In genomic region chr11:113773416-113774173, GRCh38 we compare ENCODE assay signal across 8 cellular contexts. TPM values are rescaled to one million over a fixed set of nuclear protein-coding genes. Genes with fewer than 3 reads are reported as not detected.
DNase-seq lines count a peak whose midpoint lies in the region; ATAC-seq and TF ChIP-seq lines count a peak whose summit lies in the region.

Gene ZW10, minus strand, starts transcription at chr11:113773692. Its CDS starts 26 bp downstream, at chr11:113773666.

- no peaks in the 10 kb centered on the region for H4K20me1 ChIP-seq in hepatocyte (ENCODE audit: insufficient read depth, poor library complexity, severe bottlenecking)

- H3K27ac ChIP-seq in 22Rv1 = peak within 1 kb of the TSS; percentile 71
- H3K27ac ChIP-seq in hepatocyte = peak within 1 kb of the TSS; percentile 87

- H3K27me3 ChIP-seq in hepatocyte = no peaks in the 10 kb centered on the region

- peak within 1 kb of the TSS; percentile 82 for H3K4me2 ChIP-seq in hepatocyte

- in situ Hi-C loops in astrocyte of the spinal cord (cut with HindIII; ENCODE audit: low sequenced_read_pairs) = no loop called here

- H2AFZ ChIP-seq in hepatocyte = peak within 1 kb of the TSS; percentile 69

- H3K4me3 ChIP-seq in astrocyte of the spinal cord (ENCODE audit: low read depth, low read length) (peak within 1 kb of the TSS; percentile 94), hepatocyte (peak within 1 kb of the TSS; percentile 74)

- TF ChIP-seq CTCF in 22Rv1 (IDR thresholded peaks at IDR 0.05) (peak; percentile 95), astrocyte of the spinal cord (IDR thresholded peaks at IDR 0.05; ENCODE audit: low read depth, low read length) (peak; percentile 74), hepatocyte (IDR thresholded peaks at IDR 0.05; ENCODE audit: poor library complexity) (peak; percentile 99)

- H3K9me2 ChIP-seq in hepatocyte (replicated peaks; ENCODE audit: insufficient read depth) = no peaks in the 10 kb centered on the region

- ATAC-seq in GM18511 (IDR thresholded peaks at IDR 0.05; ENCODE audit: unreplicated experiment) = peak; percentile 98
- peak; percentile 98 for ATAC-seq in HG03039 (IDR thresholded peaks at IDR 0.05; ENCODE audit: unreplicated experiment)

- H3K4me1 ChIP-seq in hepatocyte (ENCODE audit: insufficient read depth) = peaks cover 9% of the 10 kb centered on the region

- H3K9me3 ChIP-seq in hepatocyte (ENCODE audit: low read depth) = no peaks in the 10 kb centered on the region

- no peaks in the 10 kb centered on the region for H3K36me3 ChIP-seq in hepatocyte (replicated peaks; ENCODE audit: insufficient read depth, low read depth)

- H3K79me2 ChIP-seq in hepatocyte = peaks cover 39% of the 10 kb centered on the region

- under 1% methylated on average over 46 of the region's 46 CpGs for WGBS in hepatocyte (ENCODE audit: low lambda C conversion rate, missing lambda C conversion rate)

- DNase-seq in NCI-H2081 (lab: John Stamatoyannopoulos, UW) (peak; percentile 97 to 98), T1000 (lab: John Stamatoyannopoulos, UW) (peak; percentile 87), astrocyte of the spinal cord (ENCODE audit: low read depth, low spot score) (peak; percentile 99), hepatocyte (ENCODE audit: low spot score) (peak; percentile 99), renal cortical epithelial cell (ENCODE audit: low read depth) (peak; percentile 91)

RNA-seq across cellular contexts. Expression of gene ZW10, which starts in this region (rescaled TPM):
- total RNA-seq in hepatocyte (19.5 and 22.3 TPM in 2 replicates), renal cortical epithelial cell (23.6 and 24.5 TPM in 2 replicates)
- 12.7 and 15.4 TPM in 2 replicates for polyA plus RNA-seq in hepatocyte

Comparison
In these comparisons a context has a peak if more than half of its experiments do, and no peak if none do; other contexts are left out.
1. Peak in every context shown above with its lines: DNase-seq, ATAC-seq, H3K4me3 ChIP-seq and H3K27ac ChIP-seq.